Comparison of ENCODE assay signal across 17 cellular contexts in the genomic region with DNA sequence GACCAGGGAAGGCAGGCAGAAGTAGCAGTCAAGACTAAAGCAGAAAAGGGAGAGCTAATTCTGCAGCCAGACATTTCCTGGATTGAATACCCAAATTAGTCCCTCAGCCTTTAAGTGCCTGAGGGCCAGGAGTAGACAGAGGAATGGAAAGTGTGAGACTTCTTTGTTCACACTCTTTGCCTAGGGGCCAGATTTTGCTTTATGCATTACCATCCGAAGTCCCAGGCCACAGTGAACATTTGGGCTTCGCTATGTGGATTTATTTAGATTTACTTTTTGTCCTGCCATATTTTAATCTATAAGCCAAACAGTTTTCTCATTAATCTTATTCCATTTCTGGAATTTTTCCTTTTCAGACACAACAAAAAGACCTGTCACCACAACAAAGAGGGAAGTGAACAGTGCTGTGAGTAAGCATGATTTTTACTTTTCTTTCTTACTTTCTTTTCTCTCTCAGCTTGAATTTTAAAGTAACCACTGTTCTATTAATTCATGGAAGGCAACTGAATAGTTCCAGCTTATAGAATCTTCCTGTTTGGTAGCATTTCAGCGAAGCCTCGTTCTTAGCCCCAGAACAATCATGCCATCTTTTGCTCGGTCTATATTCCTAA. TPM values are rescaled to one million over a fixed set of nuclear protein-coding genes. Genes with fewer than 3 reads are reported as not detected.
DNase-seq lines count a peak whose midpoint lies in the region; ATAC-seq and TF ChIP-seq lines count a peak whose summit lies in the region.
"Had no signal": no experiment of that assay in that cellular context is flagged by ENCODE, and none has a peak within 500 bp of the region (broad histone marks: within the 10 kb centered on the region; RNA-seq: fewer than 3 reads in every experiment).

No MANE protein-coding gene starts in this region.

- intact Hi-C loops in spleen (cut with DNase I; ENCODE audit: low total_unique reads) = no loop called here

- H3K27me3 ChIP-seq in thymus (ENCODE audit: control insufficient read depth, insufficient read depth) (no peaks in the 10 kb centered on the region), spleen (replicated peaks in 1 of 7) (no peaks in the 10 kb centered on the region)
- H3K27me3 ChIP-seq: dorsolateral prefrontal cortex had no signal

- 59% methylated on average over 5 of the region's 5 CpGs for WGBS in thymus
- WGBS in spleen, 5 donors = 64 to 74% (median 68%) methylated on average over 5 of the region's 5 CpGs

- ATAC-seq in HG03139 (IDR thresholded peaks at IDR 0.05; ENCODE audit: unreplicated experiment) = no peak
- ATAC-seq: left ventricle myocardium superior, natural killer cell had no signal

- no peak for TF ChIP-seq CTCF in spleen (IDR thresholded peaks at IDR 0.05 in 8 of 11, conservative IDR thresholded peaks at IDR 0.05 in 3 of 11)

- no peaks in the 10 kb centered on the region for H3K36me3 ChIP-seq in thymus (ENCODE audit: control insufficient read depth, insufficient read depth)
- peaks cover 0 to 35% (median 0%) of the 10 kb centered on the region in 6 donors for H3K36me3 ChIP-seq in spleen

- DNase-seq in activated naive CD4-positive, alpha-beta T cell (lab: John Stamatoyannopoulos, UW) = no peak
- DNase-seq in activated naive CD8-positive, alpha-beta T cell treated with anti-CD3 and anti-CD28 coated beads for 36 hours = no peak
- peak; percentile 70 for DNase-seq in islet precursor cell
- DNase-seq in spleen = no peak
- DNase-seq in midbrain (lab: John Stamatoyannopoulos, UW) = no peak
- DNase-seq: ACHN; activated CD4-positive, alpha-beta T cell treated with anti-CD3 and anti-CD28 coated beads, Interleukin-2, amount 50 U/mL, for 1 hour; activated T-cell treated with anti-CD3 and anti-CD28 coated beads, Interleukin-2, amount 50 U/mL, for 1 hour; Caco-2; dorsolateral prefrontal cortex; left ventricle myocardium superior; natural killer cell; NCI-H2081; stimulated activated CD4-positive, alpha-beta T cell treated with anti-CD3 and anti-CD28 coated beads, Interleukin-2, amount 100 ng/mL, for 24 hours had no signal

- H3K36me3 Mint-ChIP-seq in activated naive CD4-positive, alpha-beta T cell treated with anti-CD3 and anti-CD28 coated beads, Interleukin-2, amount 50 U/mL, for 24 hours = peaks cover 8% of the 10 kb centered on the region
- H3K36me3 Mint-ChIP-seq in activated naive CD8-positive, alpha-beta T cell treated with anti-CD3 and anti-CD28 coated beads for 36 hours = peaks cover 5% of the 10 kb centered on the region
- H3K36me3 Mint-ChIP-seq: natural killer cell had no signal

- H3K4me3 Mint-ChIP-seq in activated naive CD4-positive, alpha-beta T cell treated with anti-CD3 and anti-CD28 coated beads, Interleukin-2, amount 50 U/mL, for 24 hours = no peak overlapping the region
- H3K4me3 Mint-ChIP-seq in activated naive CD8-positive, alpha-beta T cell treated with anti-CD3 and anti-CD28 coated beads for 36 hours = no peak overlapping the region
- H3K4me3 Mint-ChIP-seq: natural killer cell had no signal

- H3K4me1 ChIP-seq in thymus (ENCODE audit: control insufficient read depth, insufficient read depth, low read length) (peaks cover 7% of the 10 kb centered on the region), spleen (peaks cover 5 to 45% (median 19%) of the 10 kb centered on the region in 6 donors)
- H3K4me1 ChIP-seq: Caco-2 had no signal

- H3K4me3 ChIP-seq in thymus (ENCODE audit: low read length) (no peak overlapping the region), spleen (no peak overlapping the region)
- H3K4me3 ChIP-seq: dorsolateral prefrontal cortex had no signal

- H3K4me1 Mint-ChIP-seq in activated naive CD4-positive, alpha-beta T cell treated with anti-CD3 and anti-CD28 coated beads, Interleukin-2, amount 50 U/mL, for 24 hours = peaks cover 54% of the 10 kb centered on the region
- H3K4me1 Mint-ChIP-seq in activated naive CD8-positive, alpha-beta T cell treated with anti-CD3 and anti-CD28 coated beads for 36 hours = peaks cover 31% of the 10 kb centered on the region

- H3K27ac Mint-ChIP-seq in activated naive CD4-positive, alpha-beta T cell treated with anti-CD3 and anti-CD28 coated beads, Interleukin-2, amount 50 U/mL, for 24 hours = peak overlapping the region; percentile 67
- peak overlapping the region; percentile 27 for H3K27ac Mint-ChIP-seq in activated naive CD8-positive, alpha-beta T cell treated with anti-CD3 and anti-CD28 coated beads for 36 hours
- H3K27ac Mint-ChIP-seq: natural killer cell had no signal

- peak overlapping the region; percentile 11 for H3K27ac ChIP-seq in thymus (ENCODE audit: low read depth)
- peak overlapping the region in 3 of 8 donors; percentile 21 to 50 (median 38) for H3K27ac ChIP-seq in spleen

- H3K9me3 ChIP-seq in thymus (ENCODE audit: control insufficient read depth) = no peaks in the 10 kb centered on the region
- peaks cover 0 to 6% (median 0%) of the 10 kb centered on the region in 8 donors for H3K9me3 ChIP-seq in spleen
- H3K9me3 ChIP-seq: Caco-2 had no signal

- no peaks in the 10 kb centered on the region for H3K9me3 Mint-ChIP-seq in activated naive CD4-positive, alpha-beta T cell treated with anti-CD3 and anti-CD28 coated beads, Interleukin-2, amount 50 U/mL, for 24 hours
- peaks cover 4% of the 10 kb centered on the region for H3K9me3 Mint-ChIP-seq in activated naive CD8-positive, alpha-beta T cell treated with anti-CD3 and anti-CD28 coated beads for 36 hours
- H3K9me3 Mint-ChIP-seq: natural killer cell had no signal

- no peak for TF ChIP-seq POLR2A in spleen (IDR thresholded peaks at IDR 0.05)

- no peaks in the 10 kb centered on the region for H3K27me3 Mint-ChIP-seq in activated naive CD4-positive, alpha-beta T cell treated with anti-CD3 and anti-CD28 coated beads, Interleukin-2, amount 50 U/mL, for 24 hours
- H3K27me3 Mint-ChIP-seq in activated naive CD8-positive, alpha-beta T cell treated with anti-CD3 and anti-CD28 coated beads for 36 hours = no peaks in the 10 kb centered on the region

RNA-seq across cellular contexts. Expression of a gene that starts 52.6 kb away (rescaled TPM):
- under 1 TPM in 1 of 2 experiments, not detected in 1; 0.08 TPM for total RNA-seq in activated naive CD8-positive, alpha-beta T cell treated with anti-CD3 and anti-CD28 coated beads for 36 hours
- 3.4 TPM for polyA plus RNA-seq in thymus
- 10 to 100 TPM; 12.0 to 29.3 (median 21.4) TPM for total RNA-seq in spleen
- 1 to 10 TPM; 2.0 to 3.0 (median 2.6) TPM for polyA plus RNA-seq in spleen
- total RNA-seq: Caco-2 had no signal

Comparison
In these comparisons a context has a peak if more than half of its experiments do, and no peak if none do; other contexts are left out.
1. RNA of a gene that starts 52.6 kb away (total RNA-seq): 12.0 to 29.3 TPM in spleen; 0.08 TPM in activated naive CD8-positive, alpha-beta T cell treated with anti-CD3 and anti-CD28 coated beads for 36 hours; every median in the first group is over 10 times any median in the second.